Comparison of ENCODE assay signal across 24 cellular contexts in the genomic region with DNA sequence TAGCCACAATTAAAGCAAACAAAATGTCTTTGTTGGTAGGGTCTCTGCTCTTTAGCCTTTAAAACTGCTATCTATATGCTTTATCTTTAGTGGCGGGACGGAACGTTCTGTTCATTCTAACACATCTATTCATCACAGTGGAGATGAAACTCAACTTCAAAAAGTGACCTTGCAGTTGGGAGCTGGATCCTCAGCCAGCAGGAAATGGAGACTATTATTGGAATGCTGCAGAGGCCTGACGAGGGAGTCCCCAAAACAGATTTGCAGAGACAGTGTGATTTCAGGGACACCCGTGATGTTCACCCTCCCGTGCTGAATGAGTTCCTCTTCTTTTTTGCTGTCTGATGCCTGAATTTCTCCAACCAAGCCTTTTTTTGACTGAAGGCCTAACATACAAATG.
"Had no signal": no experiment of that assay in that cellular context is flagged by ENCODE, and none has a peak within 500 bp of the region (broad histone marks: within the 10 kb centered on the region; RNA-seq: fewer than 3 reads in every experiment).

No MANE protein-coding gene starts in this region.

- ATAC-seq: natural killer cell; psoas muscle; right cardiac atrium; right lobe of liver; stimulated activated effector memory CD8-positive, alpha-beta T cell treated with anti-CD3 and anti-CD28 coated beads, Interleukin-12 subunit alpha, Interleukin-12 subunit beta, amount 100 ng/mL, for 72 hours; stimulated activated naive B cell treated with anti-CD40 and anti-IgM and Interleukin-4, amounts not matched to agents 10 μg/mL and 1 μg/mL and 100 μg/mL, for 72 hours; upper lobe of right lung had no signal

- H3K36me3 ChIP-seq: neural progenitor cell, ovary, right lobe of liver, sigmoid colon, stomach, thoracic aorta, tibial artery, transverse colon, upper lobe of right lung, uterus had no signal

- H3K9ac ChIP-seq: neural progenitor cell, parathyroid adenoma had no signal

- H3K4me1 ChIP-seq: neural progenitor cell, parathyroid adenoma, psoas muscle, right lobe of liver, sigmoid colon, stomach, tibial artery, transverse colon, upper lobe of right lung, uterus had no signal

- H3K27ac ChIP-seq: neural progenitor cell, ovary, parathyroid adenoma, psoas muscle, right lobe of liver, sigmoid colon, stomach, thoracic aorta, tibial artery, transverse colon, upper lobe of right lung, uterus had no signal

- H3K4me2 ChIP-seq: neural progenitor cell had no signal

- H3K27me3 ChIP-seq: neural progenitor cell, ovary, right lobe of liver, sigmoid colon, stomach, tibial artery, transverse colon, uterus had no signal

- H2AFZ ChIP-seq: neural progenitor cell, parathyroid adenoma had no signal

- DNase-seq: natural killer cell; occipital lobe; ovary; posterior cingulate gyrus; psoas muscle; right cardiac atrium; right lobe of liver; sigmoid colon; small intestine; stimulated activated CD4-positive, alpha-beta T cell treated with anti-CD3 and anti-CD28 coated beads, Interleukin-15, amount 100 ng/mL, for 24 hours; stimulated activated CD4-positive, alpha-beta T cell treated with anti-CD3 and anti-CD28 coated beads, Interleukin-2, amount 100 ng/mL, for 24 hours; stimulated activated CD4-positive, alpha-beta T cell treated with anti-CD3 and anti-CD28 coated beads, Interleukin-2, amount 100 ng/mL, for 48 hours; stimulated activated CD4-positive, alpha-beta T cell treated with anti-CD3 and anti-CD28 coated beads, Interleukin-4, amount 100 ng/mL, for 24 hours; stimulated activated naive B cell treated with anti-CD40 and anti-IgM and Interleukin-4, amounts not matched to agents 10 μg/mL and 1 μg/mL and 100 μg/mL, for 72 hours; stimulated activated naive CD4-positive, alpha-beta T cell treated with Interleukin-2 at 50 U/mL for 16 hours; stomach; tibial artery; transverse colon; upper lobe of right lung; uterus had no signal

- H3K79me2 ChIP-seq: parathyroid adenoma had no signal

- H3K4me3 ChIP-seq: neural progenitor cell, ovary, psoas muscle, right lobe of liver, sigmoid colon, stomach, thoracic aorta, tibial artery, transverse colon, upper lobe of right lung, uterus had no signal

- H3K9me3 ChIP-seq: ovary, psoas muscle, right lobe of liver, sigmoid colon, stomach, thoracic aorta, tibial artery, transverse colon, upper lobe of right lung, uterus had no signal

- FAIRE-seq: small intestine had no signal
